Comparison of ENCODE assay signal across 14 cellular contexts in the genomic region with DNA sequence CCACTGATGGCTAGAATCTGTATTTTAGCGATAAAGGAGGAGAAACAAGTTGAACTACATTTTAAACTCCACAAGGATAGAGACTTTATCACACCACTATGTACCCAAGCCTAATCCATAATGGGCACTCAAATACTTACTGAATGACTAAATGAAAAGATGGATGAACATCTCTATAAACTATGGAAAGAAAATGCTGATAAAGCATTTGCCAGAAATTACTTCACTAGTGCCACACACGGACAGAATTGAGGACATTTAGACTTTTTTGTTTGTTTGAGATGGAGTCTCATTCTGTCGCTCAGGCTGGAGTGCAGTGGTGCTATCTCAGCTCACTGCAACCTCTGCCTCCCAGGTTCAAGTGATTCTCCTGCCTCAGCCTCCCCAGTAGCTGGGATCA. TPM values are rescaled to one million over a fixed set of nuclear protein-coding genes. Genes with fewer than 3 reads are reported as not detected.
A peak's percentile ranks its signal among the peaks of the same experiment; 100 is the strongest.
DNase-seq lines count a peak whose midpoint lies in the region; ATAC-seq, FAIRE-seq and TF ChIP-seq lines count a peak whose summit lies in the region.
"Had no signal": no experiment of that assay in that cellular context is flagged by ENCODE, and none has a peak within 500 bp of the region (broad histone marks: within the 10 kb centered on the region; RNA-seq: fewer than 3 reads in every experiment).

No MANE protein-coding gene starts in this region.

- H3K79me2 ChIP-seq in neural progenitor cell (ENCODE audit: low read depth), result peaks cover 36% of the 10 kb centered on the region

- H3K9me3 Mint-ChIP-seq in CD8-positive, alpha-beta memory T cell, result no peaks in the 10 kb centered on the region
- H3K9me3 Mint-ChIP-seq in memory B cell (no peaks in the 10 kb centered on the region), neural progenitor cell (no peaks in the 10 kb centered on the region)
- H3K9me3 Mint-ChIP-seq: HFFc6 had no signal

- ATAC-seq in A549, result no peak
- no peak for ATAC-seq in memory B cell (ENCODE audit: low read depth)
- no peak for ATAC-seq in Right ventricle myocardium superior (ENCODE audit: poor library complexity)

- H2AFZ ChIP-seq in neural progenitor cell (replicated peaks), result no peak overlapping the region
- H2AFZ ChIP-seq: PC-9 had no signal

- H3K4me3 Mint-ChIP-seq in CD8-positive, alpha-beta memory T cell, result peak overlapping the region in 2 of 7 donors; percentile 29 to 96
- H3K4me3 Mint-ChIP-seq in memory B cell (no peak overlapping the region), neural progenitor cell (peak overlapping the region; percentile 50)

- no peaks in the 10 kb centered on the region for H3K9me3 ChIP-seq in A549
- H3K9me3 ChIP-seq in CD8-positive, alpha-beta memory T cell (ENCODE audit: low read length), result no peaks in the 10 kb centered on the region
- H3K9me3 ChIP-seq in neural progenitor cell (ENCODE audit: low read depth), result no peaks in the 10 kb centered on the region

- H3K36me3 ChIP-seq in CD8-positive, alpha-beta memory T cell (ENCODE audit: insufficient read depth, low read length), result no peaks in the 10 kb centered on the region
- H3K36me3 ChIP-seq in neural progenitor cell, result no peaks in the 10 kb centered on the region

- H3K27me3 Mint-ChIP-seq in CD8-positive, alpha-beta memory T cell, result peaks cover 0 to 2% of the 10 kb centered on the region in 2 donors
- H3K27me3 Mint-ChIP-seq in memory B cell, result no peaks in the 10 kb centered on the region
- H3K27me3 Mint-ChIP-seq in neural progenitor cell (ENCODE audit: insufficient read depth, low read depth), result peaks cover 6% of the 10 kb centered on the region

- intact Hi-C loops in Right ventricle myocardium superior (cut with DNase I), result loop anchor here (10.0 kb wide), 1 partner anchor 308 kb away; no protein-coding TSS in a partner anchor

- CTCF ChIA-PET in A549 (lab: Yijun Ruan, JAX), result no interaction called here
- CTCF ChIA-PET in CD8-positive, alpha-beta memory T cell (lab: Charles Lee), result no interaction called here
- CTCF ChIA-PET in RWPE1 (lab: Yijun Ruan, JAX), result no interaction called here

- POLR2A ChIA-PET in A549 (lab: Yijun Ruan, JAX), result no interaction called here
- POLR2A ChIA-PET in CD8-positive, alpha-beta memory T cell (lab: Charles Lee), result interaction anchor here (0.7 kb wide), 1 partner anchor 981 kb away, joined by 3 read pairs; no protein-coding TSS in a partner anchor
- POLR2A ChIA-PET in RWPE1 (lab: Yijun Ruan, JAX; ENCODE audit: low non-redundant PET), result no interaction called here

- FAIRE-seq in A549 (lab: Jason Lieb, UNC), result no peak

- no peak for TF ChIP-seq EP300 in A549 (IDR thresholded peaks at IDR 0.05)

- H4K20me1 ChIP-seq in neural progenitor cell (ENCODE audit: low read depth), result no peaks in the 10 kb centered on the region

- 86% methylated on average over 3 of the region's 3 CpGs for WGBS in A549 (ENCODE audit: missing lambda C conversion rate)

- no peaks in the 10 kb centered on the region for H3K27me3 ChIP-seq in CD8-positive, alpha-beta memory T cell (ENCODE audit: insufficient read depth, low read length, poor library complexity, severe bottlenecking)
- H3K27me3 ChIP-seq in neural progenitor cell, result no peaks in the 10 kb centered on the region

- H3K4me1 ChIP-seq in A549, result peaks cover 18% of the 10 kb centered on the region; the same call in 2 of the 3 replicates
- H3K4me1 ChIP-seq in CD8-positive, alpha-beta memory T cell (ENCODE audit: insufficient read depth, low read length), result peaks cover 30% of the 10 kb centered on the region
- peaks cover 18% of the 10 kb centered on the region for H3K4me1 ChIP-seq in neural progenitor cell

- TF ChIP-seq CTCF in A549 (IDR thresholded peaks at IDR 0.05) (no peak), neural progenitor cell (IDR thresholded peaks at IDR 0.05) (no peak), RWPE1 (conservative IDR thresholded peaks at IDR 0.05; ENCODE audit: low read depth) (no peak)

- H3K27ac ChIP-seq in A549 (no peak overlapping the region), neural progenitor cell (no peak overlapping the region), RWPE1 (no peak overlapping the region)
- no peak overlapping the region for H3K27ac ChIP-seq in CD8-positive, alpha-beta memory T cell (ENCODE audit: low read depth, low read length)
- H3K27ac ChIP-seq: PC-9 had no signal

- no peak overlapping the region for H3K4me3 ChIP-seq in A549
- H3K4me3 ChIP-seq in CD8-positive, alpha-beta memory T cell (ENCODE audit: low read length), result no peak overlapping the region
- H3K4me3 ChIP-seq in neural progenitor cell, result no peak overlapping the region
- H3K4me3 ChIP-seq: PC-9 had no signal

- DNase-seq in A549 (ENCODE audit: low read depth in 1 of 2, low spot score in 1 of 2) (no peak), memory B cell (ENCODE audit: low spot score in 2 of 2) (no peak), neural progenitor cell (ENCODE audit: low spot score) (no peak), NCI-H69 (lab: John Stamatoyannopoulos, UW) (no peak), RWPE1 (ENCODE audit: low spot score) (no peak), Right ventricle myocardium superior (no peak)
- no peak for DNase-seq in CD8-positive, alpha-beta memory T cell
- DNase-seq: EL, HFFc6, MM.1S, NCI-H1105, NCI-H187, NCI-H748 treated with DMSO at 0.1 percent for 48 hours, PC-9 had no signal

- H3K4me2 ChIP-seq in A549 (no peak overlapping the region), neural progenitor cell (no peak overlapping the region)
- H3K4me2 ChIP-seq: PC-9 had no signal

- no peak overlapping the region for H3K9ac ChIP-seq in neural progenitor cell

- peaks cover 0 to 32% (median 9%) of the 10 kb centered on the region in 3 donors for H3K36me3 Mint-ChIP-seq in CD8-positive, alpha-beta memory T cell
- H3K36me3 Mint-ChIP-seq in memory B cell, result peaks cover 5% of the 10 kb centered on the region
- H3K36me3 Mint-ChIP-seq in neural progenitor cell, result no peaks in the 10 kb centered on the region

- no peak for TF ChIP-seq RAD21 in A549 (conservative IDR thresholded peaks at IDR 0.05 in 1 of 2, IDR thresholded peaks at IDR 0.05 in 1 of 2)

- peaks cover 5% of the 10 kb centered on the region for H3F3A ChIP-seq in neural progenitor cell (ENCODE audit: low read depth)

- no peak for TF ChIP-seq POLR2A in A549 (IDR thresholded peaks at IDR 0.05; ENCODE audit: low read length)

- H3K27ac Mint-ChIP-seq in CD8-positive, alpha-beta memory T cell, result peak overlapping the region in 5 of 8 donors; percentile 96 to 99 (median 97)
- peak overlapping the region; percentile 90 for H3K27ac Mint-ChIP-seq in memory B cell
- no peak overlapping the region for H3K27ac Mint-ChIP-seq in neural progenitor cell

- peaks cover 39 to 52% (median 50%) of the 10 kb centered on the region in 3 donors for H3K4me1 Mint-ChIP-seq in CD8-positive, alpha-beta memory T cell
- H3K4me1 Mint-ChIP-seq in memory B cell (peaks cover 13% of the 10 kb centered on the region), neural progenitor cell (peaks cover 26% of the 10 kb centered on the region)

TF ChIP-seq in A549, 52 proteins besides CTCF, POLR2A, EP300 and RAD21:
- peak; percentile 89 for TF ChIP-seq MAFK (IDR thresholded peaks at IDR 0.05; ENCODE audit: partially characterized antibody)
- TF ChIP-seq HEYL (CRISPR knock-in tag; IDR thresholded peaks at IDR 0.05), result no peak
- no peak for TF ChIP-seq TP53 (CRISPR knock-in tag; IDR thresholded peaks at IDR 0.05)

RNA-seq across cellular contexts. Expression of gene NSUN6, which starts 1.7 kb away (rescaled TPM):
- polyA plus RNA-seq in A549 (2011; rRNA removed) (11.7 and 14.7 TPM in 2 replicates), A549 (2017; fragmentation: RNase III; extraction: RNeasy Plus Mini Kit Qiagen cat#74134 plus additional on column Dnase treatment) (6.3 to 6.5 TPM (median 6.5 TPM) in 3 replicates)
- polyA plus RNA-seq in A549 (2012; cell fraction: cytosol; rRNA removed), result 2.9 and 3.0 TPM in 2 replicates
- polyA plus RNA-seq in A549 (2012; cell fraction: nucleus; rRNA removed), result 2.6 and 5.7 TPM in 2 replicates
- polyA minus RNA-seq in A549 (2011; rRNA and poly(A)+ RNA removed), result 9.0 and 12.6 TPM in 2 replicates
- 10 to 100 TPM; 14.1 to 16.4 TPM for total RNA-seq in CD8-positive, alpha-beta memory T cell
- 8.6 TPM for polyA plus RNA-seq in CD8-positive, alpha-beta memory T cell
- total RNA-seq in neural progenitor cell (ENCODE audit: low replicate concordance) (20.3 and 21.9 TPM in 2 replicates), Right ventricle myocardium superior (9.3 TPM)

RNA-seq across cellular contexts. Expression of gene ARL5B, which starts 6.1 kb away (rescaled TPM):
- 16.0 and 24.5 TPM in 2 replicates for polyA plus RNA-seq in A549 (2011; rRNA removed)
- 2.0 and 2.5 TPM in 2 replicates for polyA plus RNA-seq in A549 (2012; cell fraction: cytosol; rRNA removed)
- polyA plus RNA-seq in A549 (2012; cell fraction: nucleus; rRNA removed), result 2.7 and 5.1 TPM in 2 replicates
- 8.0 to 8.8 TPM (median 8.1 TPM) in 3 replicates for polyA plus RNA-seq in A549 (2017; fragmentation: RNase III; extraction: RNeasy Plus Mini Kit Qiagen cat#74134 plus additional on column Dnase treatment)
- 7.9 and 8.1 TPM in 2 replicates for polyA minus RNA-seq in A549 (2011; rRNA and poly(A)+ RNA removed)
- 1 to 10 TPM; 9.0 to 9.5 TPM for total RNA-seq in CD8-positive, alpha-beta memory T cell
- polyA plus RNA-seq in CD8-positive, alpha-beta memory T cell, result 0.98 TPM
- total RNA-seq in neural progenitor cell (ENCODE audit: low replicate concordance), result 73.5 and 108 TPM in 2 replicates
- total RNA-seq in Right ventricle myocardium superior, result 5.4 TPM
